In genomic region chr2:160493227-160494028, GRCh38 we compare ENCODE assay signal across 8 cellular contexts. TPM values are rescaled to one million over a fixed set of nuclear protein-coding genes. Genes with fewer than 3 reads are reported as not detected.
DNase-seq lines count a peak whose midpoint lies in the region; ATAC-seq lines count a peak whose summit lies in the region.

Gene RBMS1 (minus strand): TSS chr2:160493807. CDS start chr2:160493363, 444 bp downstream.

- peak within 1 kb of the TSS; percentile 92 to 97 (median 92) for H3K4me3 Mint-ChIP-seq in T-cell

- H3K4me1 Mint-ChIP-seq in T-cell: peaks cover 39 to 44% (median 41%) of the 10 kb centered on the region in 3 donors

- intact Hi-C loops in left ventricle myocardium superior (cut with micrococcal nuclease): no loop called here

- H3K27ac ChIP-seq in angular gyrus (ENCODE audit: low read depth, low read length): peak within 1 kb of the TSS; percentile 73

- no peaks in the 10 kb centered on the region for H3K36me3 Mint-ChIP-seq in T-cell

- no peaks in the 10 kb centered on the region for H3K27me3 Mint-ChIP-seq in T-cell

- DNase-seq in ELF-1 (ENCODE audit: low read depth, low spot score) (peak; percentile 83), HuH-7 (ENCODE audit: low spot score) (peak; percentile 80), T-cell (peak in 33 of 34 experiments; percentile 14 to 58 (median 35)), left ventricle myocardium superior (peak; percentile 79), renal cortical epithelial cell (ENCODE audit: low read depth) (peak; percentile 42)

- CTCF ChIA-PET in T-cell (lab: Charles Lee): interaction anchor here (0.6 to 3.5 kb wide), 2 partner anchors 65 to 163 kb away, joined by 3 to 17 read pairs; no protein-coding TSS in a partner anchor

- peak within 1 kb of the TSS; percentile 92 to 96 for H3K27ac Mint-ChIP-seq in T-cell

- no peaks in the 10 kb centered on the region for H3K9me3 Mint-ChIP-seq in T-cell

- POLR2A ChIA-PET in T-cell (lab: Charles Lee): interaction anchor here in 1 of 2 donors (1.1 kb wide), 1 partner anchor 21 kb away, joined by 5 read pairs; no protein-coding TSS in a partner anchor

- ATAC-seq in T-cell (replicated peaks in 1 of 4): peak; percentile 49 to 63 (median 56)
- peak; percentile 81 for ATAC-seq in left ventricle myocardium superior
- ATAC-seq in HG03045 (IDR thresholded peaks at IDR 0.05; ENCODE audit: unreplicated experiment): no peak
- ATAC-seq in HG03442 (IDR thresholded peaks at IDR 0.05; ENCODE audit: unreplicated experiment): no peak

RNA-seq across cellular contexts. Expression of gene RBMS1, which starts in this region (rescaled TPM):
- total RNA-seq in T-cell: 100 to 1,000 TPM in 3 of 5 donors, 10 to 100 TPM in 2; 94.2 to 137 (median 105) TPM
- 60.8 TPM for total RNA-seq in left ventricle myocardium superior
- 66.7 and 116 TPM in 2 replicates for total RNA-seq in renal cortical epithelial cell

Comparison
In these comparisons a context has a peak if more than half of its experiments do, and no peak if none do; other contexts are left out.
1. ATAC-seq: peak in T-cell (4 of 4) and left ventricle myocardium superior (single experiment); none in HG03045 (single experiment) and HG03442 (single experiment).
2. Peak in every context shown above with its lines, with median percentiles within 50 percentile points of each other: DNase-seq.